In the genomic region with DNA sequence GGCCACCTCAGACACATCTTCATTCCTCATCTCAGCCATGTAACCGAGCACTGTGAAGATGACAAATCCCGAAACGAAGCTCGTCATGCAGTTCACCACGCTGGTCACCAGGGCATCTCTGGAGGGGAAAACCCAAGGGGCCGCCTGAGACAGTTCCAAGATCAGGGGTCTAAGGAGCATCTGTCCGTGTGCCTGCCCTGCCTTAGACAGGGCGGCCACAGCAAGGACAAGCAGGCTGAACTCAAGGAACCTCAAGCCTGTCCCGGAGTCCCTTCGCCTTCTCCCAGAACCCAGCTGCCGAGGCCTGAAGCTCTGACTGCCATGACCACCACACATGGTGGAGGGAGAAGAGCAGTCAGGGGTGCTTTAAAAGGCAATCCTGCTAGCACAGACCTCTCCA, we compare ENCODE assay signal across 1 cellular context.
A peak's percentile ranks its signal among the peaks of the same experiment; 100 is the strongest.
TF ChIP-seq lines count a peak whose summit lies in the region.

No MANE protein-coding gene starts in this region.

TF ChIP-seq in GM12878, 131 proteins besides CTCF, POLR2A, EP300 and RAD21 (continued from another document and continues in another):
- no peak for TF ChIP-seq ETV6 (conservative IDR thresholded peaks at IDR 0.05 in 1 of 2, IDR thresholded peaks at IDR 0.05 in 1 of 2; ENCODE audit: borderline replicate concordance in 1 of 2, low read depth in 1 of 2)
- no peak for TF ChIP-seq LARP7 (IDR thresholded peaks at IDR 0.05)
- no peak for TF ChIP-seq SMARCA5 (IDR thresholded peaks at IDR 0.05)
- no peak for TF ChIP-seq MXI1 (IDR thresholded peaks at IDR 0.05; ENCODE audit: low read depth, low read length)
- peak; percentile 62; the same call in 1 of the 2 replicates for TF ChIP-seq POLR2AphosphoS5 (IDR thresholded peaks at IDR 0.05; ENCODE audit: low read length)
- no peak for TF ChIP-seq ZNF24 (IDR thresholded peaks at IDR 0.05)
- TF ChIP-seq NBN (IDR thresholded peaks at IDR 0.05): peak; percentile 40; the same call in 1 of the 2 replicates
- TF ChIP-seq CBX5 (IDR thresholded peaks at IDR 0.05; ENCODE audit: low read depth): no peak
- TF ChIP-seq ATF7 (IDR thresholded peaks at IDR 0.05; ENCODE audit: low read depth): peak; percentile 63
- peak; percentile 82; the same call in 1 of the 2 replicates for TF ChIP-seq IKZF1 (conservative IDR thresholded peaks at IDR 0.05)
- no peak for TF ChIP-seq KAT2A (conservative IDR thresholded peaks at IDR 0.05; ENCODE audit: control insufficient read depth, low read depth, low read length)
- no peak for TF ChIP-seq TCF3 (IDR thresholded peaks at IDR 0.05; ENCODE audit: borderline replicate concordance, insufficient read depth, low read depth, low read length)
- no peak for TF ChIP-seq KDM1A (IDR thresholded peaks at IDR 0.05; ENCODE audit: borderline replicate concordance)
- no peak for TF ChIP-seq SMAD1 (IDR thresholded peaks at IDR 0.05; ENCODE audit: low read depth, partially characterized antibody)
- TF ChIP-seq, protein P1, sequence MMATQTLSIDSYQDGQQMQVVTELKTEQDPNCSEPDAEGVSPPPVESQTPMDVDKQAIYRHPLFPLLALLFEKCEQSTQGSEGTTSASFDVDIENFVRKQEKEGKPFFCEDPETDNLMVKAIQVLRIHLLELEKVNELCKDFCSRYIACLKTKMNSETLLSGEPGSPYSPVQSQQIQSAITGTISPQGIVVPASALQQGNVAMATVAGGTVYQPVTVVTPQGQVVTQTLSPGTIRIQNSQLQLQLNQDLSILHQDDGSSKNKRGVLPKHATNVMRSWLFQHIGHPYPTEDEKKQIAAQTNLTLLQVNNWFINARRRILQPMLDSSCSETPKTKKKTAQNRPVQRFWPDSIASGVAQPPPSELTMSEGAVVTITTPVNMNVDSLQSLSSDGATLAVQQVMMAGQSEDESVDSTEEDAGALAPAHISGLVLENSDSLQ (IDR thresholded peaks at IDR 0.05): no peak
- TF ChIP-seq EZH2 (IDR thresholded peaks at IDR 0.05; ENCODE audit: borderline replicate concordance, control insufficient read depth, low read depth, low read length): no peak
- no peak for TF ChIP-seq CHD1 (IDR thresholded peaks at IDR 0.05; ENCODE audit: low read depth, low read length)
- no peak for TF ChIP-seq RBBP5 (conservative IDR thresholded peaks at IDR 0.05)
- TF ChIP-seq DPF2 (IDR thresholded peaks at IDR 0.05): peak; percentile 70
- TF ChIP-seq, protein P2, sequence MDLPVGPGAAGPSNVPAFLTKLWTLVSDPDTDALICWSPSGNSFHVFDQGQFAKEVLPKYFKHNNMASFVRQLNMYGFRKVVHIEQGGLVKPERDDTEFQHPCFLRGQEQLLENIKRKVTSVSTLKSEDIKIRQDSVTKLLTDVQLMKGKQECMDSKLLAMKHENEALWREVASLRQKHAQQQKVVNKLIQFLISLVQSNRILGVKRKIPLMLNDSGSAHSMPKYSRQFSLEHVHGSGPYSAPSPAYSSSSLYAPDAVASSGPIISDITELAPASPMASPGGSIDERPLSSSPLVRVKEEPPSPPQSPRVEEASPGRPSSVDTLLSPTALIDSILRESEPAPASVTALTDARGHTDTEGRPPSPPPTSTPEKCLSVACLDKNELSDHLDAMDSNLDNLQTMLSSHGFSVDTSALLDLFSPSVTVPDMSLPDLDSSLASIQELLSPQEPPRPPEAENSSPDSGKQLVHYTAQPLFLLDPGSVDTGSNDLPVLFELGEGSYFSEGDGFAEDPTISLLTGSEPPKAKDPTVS (IDR thresholded peaks at IDR 0.05; ENCODE audit: low read depth, low read length): no peak
- TF ChIP-seq BHLHE40 (IDR thresholded peaks at IDR 0.05; ENCODE audit: borderline replicate concordance in 1 of 2, low read depth in 2 of 2, low read length in 1 of 2): peak; percentile 41 to 46; a peak in 2 of 4 replicates
- TF ChIP-seq SUPT20H (IDR thresholded peaks at IDR 0.05; ENCODE audit: borderline replicate concordance, control insufficient read depth, low read depth, low read length): no peak
- TF ChIP-seq HDAC6 (IDR thresholded peaks at IDR 0.05; ENCODE audit: unreplicated experiment): no peak
- no peak for TF ChIP-seq PML (IDR thresholded peaks at IDR 0.05; ENCODE audit: low read length)
- TF ChIP-seq SPI1 (IDR thresholded peaks at IDR 0.05; ENCODE audit: borderline replicate concordance, insufficient read depth, low read depth, low read length): no peak
- TF ChIP-seq IRF4 (IDR thresholded peaks at IDR 0.05; ENCODE audit: low read depth, low read length): peak; percentile 68; the same call in 1 of the 2 replicates
- no peak for TF ChIP-seq SMAD5 (IDR thresholded peaks at IDR 0.05; ENCODE audit: low read depth)
- TF ChIP-seq, protein P3, sequence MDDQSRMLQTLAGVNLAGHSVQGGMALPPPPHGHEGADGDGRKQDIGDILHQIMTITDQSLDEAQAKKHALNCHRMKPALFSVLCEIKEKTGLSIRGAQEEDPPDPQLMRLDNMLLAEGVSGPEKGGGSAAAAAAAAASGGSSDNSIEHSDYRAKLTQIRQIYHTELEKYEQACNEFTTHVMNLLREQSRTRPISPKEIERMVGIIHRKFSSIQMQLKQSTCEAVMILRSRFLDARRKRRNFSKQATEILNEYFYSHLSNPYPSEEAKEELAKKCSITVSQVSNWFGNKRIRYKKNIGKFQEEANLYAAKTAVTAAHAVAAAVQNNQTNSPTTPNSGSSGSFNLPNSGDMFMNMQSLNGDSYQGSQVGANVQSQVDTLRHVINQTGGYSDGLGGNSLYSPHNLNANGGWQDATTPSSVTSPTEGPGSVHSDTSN (IDR thresholded peaks at IDR 0.05; ENCODE audit: insufficient replicate concordance, low read depth, low read length): no peak
- TF ChIP-seq CEBPB (IDR thresholded peaks at IDR 0.05; ENCODE audit: borderline replicate concordance in 1 of 2, low read depth in 2 of 2, low read length in 2 of 2): no peak
- TF ChIP-seq, protein P4, sequence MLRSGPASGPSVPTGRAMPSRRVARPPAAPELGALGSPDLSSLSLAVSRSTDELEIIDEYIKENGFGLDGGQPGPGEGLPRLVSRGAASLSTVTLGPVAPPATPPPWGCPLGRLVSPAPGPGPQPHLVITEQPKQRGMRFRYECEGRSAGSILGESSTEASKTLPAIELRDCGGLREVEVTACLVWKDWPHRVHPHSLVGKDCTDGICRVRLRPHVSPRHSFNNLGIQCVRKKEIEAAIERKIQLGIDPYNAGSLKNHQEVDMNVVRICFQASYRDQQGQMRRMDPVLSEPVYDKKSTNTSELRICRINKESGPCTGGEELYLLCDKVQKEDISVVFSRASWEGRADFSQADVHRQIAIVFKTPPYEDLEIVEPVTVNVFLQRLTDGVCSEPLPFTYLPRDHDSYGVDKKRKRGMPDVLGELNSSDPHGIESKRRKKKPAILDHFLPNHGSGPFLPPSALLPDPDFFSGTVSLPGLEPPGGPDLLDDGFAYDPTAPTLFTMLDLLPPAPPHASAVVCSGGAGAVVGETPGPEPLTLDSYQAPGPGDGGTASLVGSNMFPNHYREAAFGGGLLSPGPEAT (IDR thresholded peaks at IDR 0.05; ENCODE audit: low read depth): 0 out of 2 replicates have a peak, but pooled peaks have one; percentile 54
- peak; percentile 41 for TF ChIP-seq SP1 (IDR thresholded peaks at IDR 0.05; ENCODE audit: low read depth, low read length)
- TF ChIP-seq POLR2AphosphoS2 (IDR thresholded peaks at IDR 0.05; ENCODE audit: low read depth, low read length): no peak
- TF ChIP-seq ZBED1 (IDR thresholded peaks at IDR 0.05; ENCODE audit: borderline replicate concordance): no peak
- no peak for TF ChIP-seq MYC (IDR thresholded peaks at IDR 0.05; ENCODE audit: insufficient read depth, insufficient read length, insufficient replicate concordance, low read length, severe bottlenecking)
- TF ChIP-seq BCL11A (IDR thresholded peaks at IDR 0.05; ENCODE audit: low read depth, low read length): peak; percentile 78
- peak; percentile 71; the same call in 1 of the 2 replicates for TF ChIP-seq PAX5 (IDR thresholded peaks at IDR 0.05; ENCODE audit: borderline replicate concordance, low read depth, low read length)
- TF ChIP-seq, protein P5, sequence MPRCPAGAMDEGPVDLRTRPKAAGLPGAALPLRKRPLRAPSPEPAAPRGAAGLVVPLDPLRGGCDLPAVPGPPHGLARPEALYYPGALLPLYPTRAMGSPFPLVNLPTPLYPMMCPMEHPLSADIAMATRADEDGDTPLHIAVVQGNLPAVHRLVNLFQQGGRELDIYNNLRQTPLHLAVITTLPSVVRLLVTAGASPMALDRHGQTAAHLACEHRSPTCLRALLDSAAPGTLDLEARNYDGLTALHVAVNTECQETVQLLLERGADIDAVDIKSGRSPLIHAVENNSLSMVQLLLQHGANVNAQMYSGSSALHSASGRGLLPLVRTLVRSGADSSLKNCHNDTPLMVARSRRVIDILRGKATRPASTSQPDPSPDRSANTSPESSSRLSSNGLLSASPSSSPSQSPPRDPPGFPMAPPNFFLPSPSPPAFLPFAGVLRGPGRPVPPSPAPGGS (IDR thresholded peaks at IDR 0.05; ENCODE audit: borderline replicate concordance, insufficient read depth, low read depth, low read length, poor library complexity, severe bottlenecking): peak; percentile 92
- TF ChIP-seq BMI1 (IDR thresholded peaks at IDR 0.05; ENCODE audit: borderline replicate concordance): no peak
- no peak for TF ChIP-seq STAT1 (conservative IDR thresholded peaks at IDR 0.05)
- TF ChIP-seq TARDBP (IDR thresholded peaks at IDR 0.05; ENCODE audit: borderline replicate concordance): no peak
- 0 out of 3 replicates have a peak, but pooled peaks have one; percentile 23 for TF ChIP-seq POU2F2 (IDR thresholded peaks at IDR 0.05; ENCODE audit: borderline replicate concordance, low read depth, low read length)
- no peak for TF ChIP-seq RCOR1 (conservative IDR thresholded peaks at IDR 0.05; ENCODE audit: low read depth, low read length)
- TF ChIP-seq, protein P6, sequence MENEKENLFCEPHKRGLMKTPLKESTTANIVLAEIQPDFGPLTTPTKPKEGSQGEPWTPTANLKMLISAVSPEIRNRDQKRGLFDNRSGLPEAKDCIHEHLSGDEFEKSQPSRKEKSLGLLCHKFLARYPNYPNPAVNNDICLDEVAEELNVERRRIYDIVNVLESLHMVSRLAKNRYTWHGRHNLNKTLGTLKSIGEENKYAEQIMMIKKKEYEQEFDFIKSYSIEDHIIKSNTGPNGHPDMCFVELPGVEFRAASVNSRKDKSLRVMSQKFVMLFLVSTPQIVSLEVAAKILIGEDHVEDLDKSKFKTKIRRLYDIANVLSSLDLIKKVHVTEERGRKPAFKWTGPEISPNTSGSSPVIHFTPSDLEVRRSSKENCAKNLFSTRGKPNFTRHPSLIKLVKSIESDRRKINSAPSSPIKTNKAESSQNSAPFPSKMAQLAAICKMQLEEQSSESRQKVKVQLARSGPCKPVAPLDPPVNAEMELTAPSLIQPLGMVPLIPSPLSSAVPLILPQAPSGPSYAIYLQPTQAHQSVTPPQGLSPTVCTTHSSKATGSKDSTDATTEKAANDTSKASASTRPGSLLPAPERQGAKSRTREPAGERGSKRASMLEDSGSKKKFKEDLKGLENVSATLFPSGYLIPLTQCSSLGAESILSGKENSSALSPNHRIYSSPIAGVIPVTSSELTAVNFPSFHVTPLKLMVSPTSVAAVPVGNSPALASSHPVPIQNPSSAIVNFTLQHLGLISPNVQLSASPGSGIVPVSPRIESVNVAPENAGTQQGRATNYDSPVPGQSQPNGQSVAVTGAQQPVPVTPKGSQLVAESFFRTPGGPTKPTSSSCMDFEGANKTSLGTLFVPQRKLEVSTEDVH (IDR thresholded peaks at IDR 0.05; ENCODE audit: low read depth, partially characterized antibody): no peak
- peak; percentile 79 for TF ChIP-seq CREB1 (IDR thresholded peaks at IDR 0.05; ENCODE audit: low read depth)
- TF ChIP-seq TAF1 (IDR thresholded peaks at IDR 0.05; ENCODE audit: borderline replicate concordance, low read depth, low read length): no peak
- TF ChIP-seq, protein P7, sequence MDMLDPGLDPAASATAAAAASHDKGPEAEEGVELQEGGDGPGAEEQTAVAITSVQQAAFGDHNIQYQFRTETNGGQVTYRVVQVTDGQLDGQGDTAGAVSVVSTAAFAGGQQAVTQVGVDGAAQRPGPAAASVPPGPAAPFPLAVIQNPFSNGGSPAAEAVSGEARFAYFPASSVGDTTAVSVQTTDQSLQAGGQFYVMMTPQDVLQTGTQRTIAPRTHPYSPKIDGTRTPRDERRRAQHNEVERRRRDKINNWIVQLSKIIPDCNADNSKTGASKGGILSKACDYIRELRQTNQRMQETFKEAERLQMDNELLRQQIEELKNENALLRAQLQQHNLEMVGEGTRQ (IDR thresholded peaks at IDR 0.05; ENCODE audit: borderline replicate concordance, low read depth, low read length): no peak
- no peak for TF ChIP-seq SREBF1 (IDR thresholded peaks at IDR 0.05; ENCODE audit: low read length)
- no peak for TF ChIP-seq NR2C2 (IDR thresholded peaks at IDR 0.05; ENCODE audit: borderline replicate concordance, control insufficient read depth, insufficient read length, low read depth)
- TF ChIP-seq, protein P8, sequence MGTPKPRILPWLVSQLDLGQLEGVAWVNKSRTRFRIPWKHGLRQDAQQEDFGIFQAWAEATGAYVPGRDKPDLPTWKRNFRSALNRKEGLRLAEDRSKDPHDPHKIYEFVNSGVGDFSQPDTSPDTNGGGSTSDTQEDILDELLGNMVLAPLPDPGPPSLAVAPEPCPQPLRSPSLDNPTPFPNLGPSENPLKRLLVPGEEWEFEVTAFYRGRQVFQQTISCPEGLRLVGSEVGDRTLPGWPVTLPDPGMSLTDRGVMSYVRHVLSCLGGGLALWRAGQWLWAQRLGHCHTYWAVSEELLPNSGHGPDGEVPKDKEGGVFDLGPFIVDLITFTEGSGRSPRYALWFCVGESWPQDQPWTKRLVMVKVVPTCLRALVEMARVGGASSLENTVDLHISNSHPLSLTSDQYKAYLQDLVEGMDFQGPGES (IDR thresholded peaks at IDR 0.05): no peak
- no peak for TF ChIP-seq NR2C1 (IDR thresholded peaks at IDR 0.05)
- TF ChIP-seq, protein P9, sequence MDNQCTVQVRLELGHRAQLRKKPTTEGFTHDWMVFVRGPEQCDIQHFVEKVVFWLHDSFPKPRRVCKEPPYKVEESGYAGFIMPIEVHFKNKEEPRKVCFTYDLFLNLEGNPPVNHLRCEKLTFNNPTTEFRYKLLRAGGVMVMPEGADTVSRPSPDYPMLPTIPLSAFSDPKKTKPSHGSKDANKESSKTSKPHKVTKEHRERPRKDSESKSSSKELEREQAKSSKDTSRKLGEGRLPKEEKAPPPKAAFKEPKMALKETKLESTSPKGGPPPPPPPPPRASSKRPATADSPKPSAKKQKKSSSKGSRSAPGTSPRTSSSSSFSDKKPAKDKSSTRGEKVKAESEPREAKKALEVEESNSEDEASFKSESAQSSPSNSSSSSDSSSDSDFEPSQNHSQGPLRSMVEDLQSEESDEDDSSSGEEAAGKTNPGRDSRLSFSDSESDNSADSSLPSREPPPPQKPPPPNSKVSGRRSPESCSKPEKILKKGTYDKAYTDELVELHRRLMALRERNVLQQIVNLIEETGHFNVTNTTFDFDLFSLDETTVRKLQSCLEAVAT (IDR thresholded peaks at IDR 0.05): no peak
